12 cellular contexts compared by ENCODE assay signal in genomic region chrX:139725720-139726119, GRCh38. TPM values are rescaled to one million over a fixed set of nuclear protein-coding genes. Genes with fewer than 3 reads are reported as not detected.
A peak's percentile ranks its signal among the peaks of the same experiment; 100 is the strongest.
DNase-seq lines count a peak whose midpoint lies in the region; ATAC-seq and TF ChIP-seq lines count a peak whose summit lies in the region.
"Had no signal": no experiment of that assay in that cellular context is flagged by ENCODE, and none has a peak within 500 bp of the region (broad histone marks: within the 10 kb centered on the region; RNA-seq: fewer than 3 reads in every experiment).

No MANE protein-coding gene starts in this region.

- no peak overlapping the region for H3K27ac Mint-ChIP-seq in activated T-helper 17 cell treated with anti-CD3 and anti-CD28 coated beads, Interleukin-2, amount 50 U/mL, for 72 hours
- H3K27ac Mint-ChIP-seq: activated B cell treated with CpG ODN at 0.5 μM for 24 hours had no signal

- no peaks in the 10 kb centered on the region for H3K27me3 ChIP-seq in suprapubic skin

- no peaks in the 10 kb centered on the region for H3K4me1 Mint-ChIP-seq in activated T-helper 17 cell treated with anti-CD3 and anti-CD28 coated beads, Interleukin-2, amount 50 U/mL, for 72 hours

- no peak overlapping the region for H3K4me3 ChIP-seq in suprapubic skin
- H3K4me3 ChIP-seq: SK-N-MC had no signal

- ATAC-seq in GM18907 (IDR thresholded peaks at IDR 0.05; ENCODE audit: unreplicated experiment) (peak; percentile 97), GM21423 (IDR thresholded peaks at IDR 0.05; ENCODE audit: unreplicated experiment) (peak; percentile 94), HG03060 (IDR thresholded peaks at IDR 0.05; ENCODE audit: low read depth, unreplicated experiment) (peak; percentile 93), omental fat pad (ENCODE audit: low FRiP score) (no peak)
- ATAC-seq in activated T-helper 17 cell treated with anti-CD3 and anti-CD28 coated beads, Interleukin-2, amount 50 U/mL, for 72 hours (replicated peaks) = peak; percentile 29

- H3K27ac ChIP-seq in suprapubic skin = no peak overlapping the region
- H3K27ac ChIP-seq: SK-N-MC had no signal

- peaks cover 30% of the 10 kb centered on the region for H3K36me3 Mint-ChIP-seq in activated T-helper 17 cell treated with anti-CD3 and anti-CD28 coated beads, Interleukin-2, amount 50 U/mL, for 72 hours (ENCODE audit: low read depth)

- H3K9me3 Mint-ChIP-seq in activated T-helper 17 cell treated with anti-CD3 and anti-CD28 coated beads, Interleukin-2, amount 50 U/mL, for 72 hours = no peaks in the 10 kb centered on the region
- H3K9me3 Mint-ChIP-seq: activated B cell treated with CpG ODN at 0.5 μM for 24 hours had no signal

- no peak for TF ChIP-seq POLR2A in suprapubic skin (IDR thresholded peaks at IDR 0.05)

- no peaks in the 10 kb centered on the region for H3K9me3 ChIP-seq in suprapubic skin

- H3K27me3 Mint-ChIP-seq in activated T-helper 17 cell treated with anti-CD3 and anti-CD28 coated beads, Interleukin-2, amount 50 U/mL, for 72 hours = no peaks in the 10 kb centered on the region
- H3K27me3 Mint-ChIP-seq: activated B cell treated with CpG ODN at 0.5 μM for 24 hours had no signal

- no peaks in the 10 kb centered on the region for H3K36me3 ChIP-seq in suprapubic skin

- no peak for TF ChIP-seq CTCF in suprapubic skin (IDR thresholded peaks at IDR 0.05)
- no peak for TF ChIP-seq CTCF in omental fat pad (IDR thresholded peaks at IDR 0.05)

- 89% methylated on average over 1 of the region's 1 CpG for WGBS in suprapubic skin

- no peak for DNase-seq in NCI-H2081 (lab: John Stamatoyannopoulos, UW)
- no peak for DNase-seq in suprapubic skin (ENCODE audit: low spot score in 2 of 2)
- no peak for DNase-seq in COR-L47 (lab: John Stamatoyannopoulos, UW)
- DNase-seq in omental fat pad (ENCODE audit: low spot score) = no peak
- DNase-seq: activated B cell treated with CpG ODN at 0.5 μM for 24 hours, caudate nucleus, erythroblast had no signal

- no peaks in the 10 kb centered on the region for H3K4me1 ChIP-seq in suprapubic skin

- no peak for TF ChIP-seq EP300 in suprapubic skin (IDR thresholded peaks at IDR 0.05)

- H3K4me3 Mint-ChIP-seq in activated T-helper 17 cell treated with anti-CD3 and anti-CD28 coated beads, Interleukin-2, amount 50 U/mL, for 72 hours = no peak overlapping the region
- H3K4me3 Mint-ChIP-seq: activated B cell treated with CpG ODN at 0.5 μM for 24 hours had no signal

RNA-seq across cellular contexts. Expression of gene MCF2, which starts 17.8 kb away (rescaled TPM):
- under 1 TPM; 0.34 to 0.84 TPM for total RNA-seq in activated T-helper 17 cell treated with anti-CD3 and anti-CD28 coated beads, Interleukin-2, amount 50 U/mL, for 72 hours
- total RNA-seq in suprapubic skin (under 1 TPM in 1 of 4 donors, not detected in 3; 0.23 TPM), omental fat pad (under 1 TPM in 2 of 4 donors, not detected in 2; 0.28 to 0.38 TPM)
